ENCODE assay signal across 21 cellular contexts in the genomic region with DNA sequence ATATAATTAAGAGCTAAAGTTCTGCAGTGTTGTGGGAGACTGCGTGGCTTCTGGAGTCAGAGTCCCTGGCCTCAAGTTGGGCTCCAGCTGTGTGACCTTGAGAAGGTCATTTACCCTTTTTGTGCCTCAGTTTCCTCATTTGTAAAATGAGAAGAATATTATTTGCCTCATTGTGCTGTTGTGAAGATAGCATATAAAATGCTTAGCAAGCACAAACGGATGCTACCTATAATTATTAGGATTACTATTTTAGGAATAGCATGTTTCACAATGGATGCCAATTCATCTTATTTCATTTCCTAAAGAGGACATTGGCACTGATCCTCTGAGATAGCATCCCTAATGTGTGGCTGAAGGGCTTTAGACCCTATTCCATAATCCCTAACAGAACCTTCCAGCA.
"Had no signal": no experiment of that assay in that cellular context is flagged by ENCODE, and none has a peak within 500 bp of the region (broad histone marks: within the 10 kb centered on the region; RNA-seq: fewer than 3 reads in every experiment).

No MANE protein-coding gene starts in this region.

- FAIRE-seq: bronchial epithelial cell, keratinocyte had no signal

- H3K36me3 ChIP-seq: heart right ventricle, neural progenitor cell, stomach, upper lobe of left lung had no signal

- H3K4me3 ChIP-seq: coronary artery, heart right ventricle, lung, neural progenitor cell, stomach, upper lobe of left lung had no signal

- H3K27me3 ChIP-seq: heart right ventricle, neural progenitor cell, stomach, upper lobe of left lung had no signal

- H3K27ac ChIP-seq: epithelial cell of prostate, neural progenitor cell, stomach had no signal

- ATAC-seq: activated CD4-positive, alpha-beta T cell treated with anti-CD3 and anti-CD28 coated beads for 36 hours; activated T-helper 17 cell treated with anti-CD3 and anti-CD28 coated beads, Interleukin-2, amount 50 U/mL, for 72 hours; heart right ventricle; left colon; naive thymus-derived CD4-positive, alpha-beta T cell had no signal

- DNase-seq: activated B cell treated with CpG ODN at 0.5 μM for 24 hours; activated CD4-positive, alpha-beta T cell treated with anti-CD3 and anti-CD28 coated beads for 36 hours; activated CD4-positive, alpha-beta T cell treated with anti-CD3 and anti-CD28 coated beads, Interleukin-2, amount 50 U/mL, for 4 hours; activated CD8-positive, alpha-beta memory T cell treated with anti-CD3 and anti-CD28 coated beads for 24 hours; activated CD8-positive, alpha-beta memory T cell treated with anti-CD3 and anti-CD28 coated beads, Interleukin-2, amount 50 U/mL, for 4 hours; activated naive CD4-positive, alpha-beta T cell; activated T-cell treated with anti-CD3 and anti-CD28 coated beads, Interleukin-2, amount 50 U/mL, for 24 hours; cerebellar nuclear complex; heart right ventricle; left colon; naive thymus-derived CD4-positive, alpha-beta T cell; stimulated activated CD4-positive, alpha-beta T cell treated with anti-CD3 and anti-CD28 coated beads, Interleukin-1b, Interleukin-23, amount 100 ng/mL, for 48 hours; stomach; upper lobe of left lung had no signal

- H2AFZ ChIP-seq: neural progenitor cell had no signal

- H3K4me2 ChIP-seq: neural progenitor cell had no signal

- H3K9me3 ChIP-seq: heart right ventricle, stomach, upper lobe of left lung had no signal

- H3K9ac ChIP-seq: neural progenitor cell had no signal
